Comparison of ENCODE assay signal across 13 cellular contexts in the genomic region with DNA sequence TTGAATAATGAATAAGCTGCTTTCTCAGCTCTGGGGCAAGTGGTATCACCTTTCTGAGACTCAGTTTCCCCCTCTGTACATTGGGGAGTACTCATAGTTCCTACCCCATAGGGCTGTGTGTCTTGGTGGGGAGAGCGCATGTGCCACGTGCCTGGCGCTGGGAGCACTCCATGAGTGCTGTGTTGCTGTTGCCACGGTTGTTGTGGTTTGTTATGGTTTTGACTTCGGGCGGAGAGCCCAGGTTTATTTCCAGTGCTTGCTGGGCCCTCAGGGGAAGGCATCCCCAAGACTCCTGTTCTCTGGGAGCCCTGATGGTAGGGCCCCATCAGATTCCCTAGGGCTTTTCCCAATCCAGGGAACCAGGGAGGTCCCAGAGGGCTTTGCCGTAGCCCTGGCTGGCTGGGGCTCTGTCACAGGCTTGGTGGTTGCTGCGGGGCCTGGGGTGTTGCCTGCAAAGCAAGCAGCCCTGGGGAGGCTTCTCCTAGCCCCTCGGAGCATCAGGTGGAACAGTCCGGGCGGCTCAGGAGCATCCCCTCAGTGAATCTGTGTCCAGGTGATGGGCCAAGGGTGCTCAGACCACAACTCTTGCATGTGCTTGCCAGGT. TPM values are rescaled to one million over a fixed set of nuclear protein-coding genes. Genes with fewer than 3 reads are reported as not detected.
A peak's percentile ranks its signal among the peaks of the same experiment; 100 is the strongest.
DNase-seq lines count a peak whose midpoint lies in the region; ATAC-seq and TF ChIP-seq lines count a peak whose summit lies in the region.
"Had no signal": no experiment of that assay in that cellular context is flagged by ENCODE, and none has a peak within 500 bp of the region (broad histone marks: within the 10 kb centered on the region; RNA-seq: fewer than 3 reads in every experiment).

No MANE protein-coding gene starts in this region.

- no peak overlapping the region for H3K4me3 ChIP-seq in transverse colon
- H3K4me3 ChIP-seq: ascending aorta, psoas muscle, stomach had no signal

- POLR2A ChIA-PET in activated B cell treated with CpG ODN at 0.5 μM for 24 hours (lab: Charles Lee): interaction anchor here (0.6 to 1.3 kb wide), 2 partner anchors 17 to 967 kb away, joined by 3 to 4 read pairs; no protein-coding TSS in a partner anchor

- no peak for TF ChIP-seq POLR2A in transverse colon (IDR thresholded peaks at IDR 0.05)

- intact Hi-C loops in Right ventricle myocardium superior (cut with DNase I) (no loop called here), cardiac septum (cut with DNase I) (no loop called here), activated B cell treated with CpG ODN at 0.5 μM for 24 hours (cut with micrococcal nuclease) (no loop called here), left ventricle myocardium superior (cut with micrococcal nuclease) (no loop called here), transverse colon (cut with DNase I; ENCODE audit: low total_unique reads) (no loop called here)

- H3K27ac Mint-ChIP-seq in activated B cell treated with CpG ODN at 0.5 μM for 24 hours: peak overlapping the region; percentile 35
- H3K27ac Mint-ChIP-seq in stimulated activated naive CD8-positive, alpha-beta T cell treated with anti-CD3 and anti-CD28 coated beads, Interleukin-15, amount 100 ng/mL, for 72 hours: peak overlapping the region; percentile 52 to 88

- H3K27ac ChIP-seq in transverse colon: peak overlapping the region in 1 of 4 donors; percentile 2
- H3K27ac ChIP-seq: ascending aorta, psoas muscle, stomach had no signal

- H3K4me1 Mint-ChIP-seq in activated B cell treated with CpG ODN at 0.5 μM for 24 hours: peaks cover 47% of the 10 kb centered on the region
- peaks cover 80% of the 10 kb centered on the region for H3K4me1 Mint-ChIP-seq in stimulated activated naive CD8-positive, alpha-beta T cell treated with anti-CD3 and anti-CD28 coated beads, Interleukin-15, amount 100 ng/mL, for 72 hours

- no peaks in the 10 kb centered on the region for H3K27me3 Mint-ChIP-seq in activated B cell treated with CpG ODN at 0.5 μM for 24 hours
- H3K27me3 Mint-ChIP-seq in stimulated activated naive CD8-positive, alpha-beta T cell treated with anti-CD3 and anti-CD28 coated beads, Interleukin-15, amount 100 ng/mL, for 72 hours: no peaks in the 10 kb centered on the region

- H3K36me3 Mint-ChIP-seq in activated B cell treated with CpG ODN at 0.5 μM for 24 hours (ENCODE audit: low read depth): peaks cover 60% of the 10 kb centered on the region

- H3K4me3 Mint-ChIP-seq in activated B cell treated with CpG ODN at 0.5 μM for 24 hours: no peak overlapping the region
- peak overlapping the region in 1 of 2 donors; percentile 73 for H3K4me3 Mint-ChIP-seq in stimulated activated naive CD8-positive, alpha-beta T cell treated with anti-CD3 and anti-CD28 coated beads, Interleukin-15, amount 100 ng/mL, for 72 hours

- no peaks in the 10 kb centered on the region for H3K9me3 Mint-ChIP-seq in activated B cell treated with CpG ODN at 0.5 μM for 24 hours
- H3K9me3 Mint-ChIP-seq in stimulated activated naive CD8-positive, alpha-beta T cell treated with anti-CD3 and anti-CD28 coated beads, Interleukin-15, amount 100 ng/mL, for 72 hours: no peaks in the 10 kb centered on the region

- 91% methylated on average over 11 of the region's 11 CpGs; no CpG with 5 or more reads in 1 of the 2 donors for WGBS in transverse colon (ENCODE audit: low coverage in 1 of 2), 2 donors

- no peaks in the 10 kb centered on the region for H3K27me3 ChIP-seq in transverse colon
- H3K27me3 ChIP-seq: ascending aorta, stomach had no signal

- H3K9me3 ChIP-seq in transverse colon: no peaks in the 10 kb centered on the region
- H3K9me3 ChIP-seq: ascending aorta, psoas muscle, stomach had no signal

- CTCF ChIA-PET in activated B cell treated with CpG ODN at 0.5 μM for 24 hours (lab: Charles Lee): interaction anchor here (0.7 to 2.1 kb wide), 3 partner anchors 21 to 27 kb away, joined by 3 to 10 read pairs (median 3); no protein-coding TSS in a partner anchor

- peaks cover 0 to 6% (median 0%) of the 10 kb centered on the region in 4 donors for H3K36me3 ChIP-seq in transverse colon

- no peak for TF ChIP-seq EP300 in transverse colon (IDR thresholded peaks at IDR 0.05; ENCODE audit: low read depth)

- DNase-seq in Right ventricle myocardium superior (peak; percentile 67), cardiac septum (ENCODE audit: low spot score) (no peak), activated B cell treated with CpG ODN at 0.5 μM for 24 hours (no peak), left ventricle myocardium superior (peak; percentile 71), transverse colon (no peak), NCI-H2081 treated with DMSO at 0.1 percent for 48 hours (lab: John Stamatoyannopoulos, UW) (no peak)
- no peak for DNase-seq in stimulated activated naive CD8-positive, alpha-beta T cell treated with anti-CD3 and anti-CD28 coated beads, Interleukin-15, amount 100 ng/mL, for 72 hours
- DNase-seq: mammary epithelial cell; psoas muscle; stimulated activated CD4-positive, alpha-beta T cell treated with anti-CD3 and anti-CD28 coated beads, Interleukin-2, amount 100 ng/mL, for 48 hours; stomach had no signal

- ATAC-seq in Right ventricle myocardium superior (ENCODE audit: poor library complexity): peak; percentile 55
- ATAC-seq in activated B cell treated with CpG ODN at 0.5 μM for 24 hours (ENCODE audit: low read depth): no peak
- ATAC-seq in left ventricle myocardium superior: peak; percentile 48
- ATAC-seq in stimulated activated naive CD8-positive, alpha-beta T cell treated with anti-CD3 and anti-CD28 coated beads, Interleukin-15, amount 100 ng/mL, for 72 hours: no peak
- ATAC-seq in GM21825 (IDR thresholded peaks at IDR 0.05; ENCODE audit: unreplicated experiment): no peak

- peaks cover 27 to 52% (median 42%) of the 10 kb centered on the region in 4 donors for H3K4me1 ChIP-seq in transverse colon

- TF ChIP-seq CTCF in activated B cell treated with CpG ODN at 0.5 μM for 24 hours (IDR thresholded peaks at IDR 0.05) (no peak), transverse colon (IDR thresholded peaks at IDR 0.05) (no peak)

- in situ Hi-C loops in transverse colon (cut with MboI; ENCODE audit: low pct_ligation_motif_present in 1 of 4, low pct_unique_long_range_greater_than_20kb in 1 of 4, low sequenced_read_pairs in 3 of 4): no loop called here

RNA-seq across cellular contexts. Expression of gene SH2B3, which starts 18.6 kb away (rescaled TPM):
- total RNA-seq in Right ventricle myocardium superior (42.8 TPM), cardiac septum (33.7 TPM), activated B cell treated with CpG ODN at 0.5 μM for 24 hours (46.7 and 50.7 TPM in 2 replicates), left ventricle myocardium superior (45.1 TPM), transverse colon (10 to 100 TPM; 22.3 to 99.1 (median 43.6) TPM)

RNA-seq across cellular contexts. Expression of gene PHETA1, which starts 55.4 kb away (rescaled TPM):
- total RNA-seq in Right ventricle myocardium superior: 35.1 TPM
- 18.6 TPM for total RNA-seq in cardiac septum
- 1.6 and 2.0 TPM in 2 replicates for total RNA-seq in activated B cell treated with CpG ODN at 0.5 μM for 24 hours
- 28.6 TPM for total RNA-seq in left ventricle myocardium superior
- 10 to 100 TPM; 22.4 to 34.8 (median 28.1) TPM for total RNA-seq in transverse colon

Comparison
In these comparisons a context has a peak if more than half of its experiments do, and no peak if none do; other contexts are left out.
1. DNase-seq: peak in Right ventricle myocardium superior (single experiment) and left ventricle myocardium superior (single experiment); none in cardiac septum (single experiment), activated B cell treated with CpG ODN at 0.5 μM for 24 hours (single experiment), stimulated activated naive CD8-positive, alpha-beta T cell treated with anti-CD3 and anti-CD28 coated beads, Interleukin-15, amount 100 ng/mL, for 72 hours (0 of 2), transverse colon (single experiment) and NCI-H2081 treated with DMSO at 0.1 percent for 48 hours (single experiment).
2. ATAC-seq: peak in Right ventricle myocardium superior (single experiment) and left ventricle myocardium superior (single experiment); none in activated B cell treated with CpG ODN at 0.5 μM for 24 hours (single experiment), stimulated activated naive CD8-positive, alpha-beta T cell treated with anti-CD3 and anti-CD28 coated beads, Interleukin-15, amount 100 ng/mL, for 72 hours (single experiment) and GM21825 (single experiment).